Comparison of ENCODE assay signal across 8 cellular contexts in the genomic region with DNA sequence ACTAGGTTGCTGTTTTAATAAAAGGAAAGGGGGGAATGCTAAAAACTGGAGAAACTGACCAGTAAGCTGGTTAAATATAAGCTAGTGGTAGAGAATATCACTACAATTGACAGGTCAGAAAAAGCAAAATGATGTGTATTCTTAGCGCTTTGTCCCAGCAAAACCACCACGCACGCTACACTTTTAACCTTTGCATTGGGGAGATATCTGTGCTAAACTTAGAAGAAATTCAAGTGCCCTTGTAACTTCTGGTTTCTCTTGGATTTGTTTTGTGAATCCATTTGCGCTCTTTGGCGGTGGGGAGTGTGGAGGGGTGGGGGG. TPM values are rescaled to one million over a fixed set of nuclear protein-coding genes. Genes with fewer than 3 reads are reported as not detected.
DNase-seq lines count a peak whose midpoint lies in the region; ATAC-seq and TF ChIP-seq lines count a peak whose summit lies in the region.

No MANE protein-coding gene starts in this region.

- H3K27ac Mint-ChIP-seq in neural crest cell (ENCODE audit: unreplicated experiment) = no peak overlapping the region

- TF ChIP-seq CTCF in MM.1S (IDR thresholded peaks at IDR 0.05; ENCODE audit: low read length) = no peak
- TF ChIP-seq CTCF in neural crest cell (conservative IDR thresholded peaks at IDR 0.05) = no peak

- ATAC-seq in HG02884 (IDR thresholded peaks at IDR 0.05; ENCODE audit: unreplicated experiment) (no peak), GM18517 (IDR thresholded peaks at IDR 0.05; ENCODE audit: unreplicated experiment) (no peak)

- H3K4me3 ChIP-seq in BLaER1 (peak overlapping the region; percentile 97), MM.1S (ENCODE audit: low read length) (peak overlapping the region; percentile 75), ectodermal cell (ENCODE audit: insufficient read depth, low read depth, low read length) (peak overlapping the region; percentile 78)

- peaks cover 30% of the 10 kb centered on the region for H3K4me1 ChIP-seq in BLaER1
- no peaks in the 10 kb centered on the region for H3K4me1 ChIP-seq in MM.1S (ENCODE audit: low read length)
- peaks cover 6% of the 10 kb centered on the region for H3K4me1 ChIP-seq in ectodermal cell (ENCODE audit: control insufficient read depth, insufficient read depth, low read length)

- peaks cover 32% of the 10 kb centered on the region for H3K79me2 ChIP-seq in MM.1S (ENCODE audit: low read length)

- DNase-seq in MM.1S (no peak), neural crest cell (ENCODE audit: low read depth, low spot score) (no peak), AML-193 (lab: John Stamatoyannopoulos, UW) (no peak), NCI-H2081 (lab: John Stamatoyannopoulos, UW) (no peak)

- H2AFZ ChIP-seq in MM.1S (ENCODE audit: low read length) = no peak overlapping the region

- H3K9ac ChIP-seq in BLaER1 (peak overlapping the region; percentile 86), MM.1S (ENCODE audit: low read length) (no peak overlapping the region)

- no peaks in the 10 kb centered on the region for H3K36me3 Mint-ChIP-seq in neural crest cell (ENCODE audit: low read depth)

- no peaks in the 10 kb centered on the region for H3K27me3 ChIP-seq in BLaER1
- H3K27me3 ChIP-seq in MM.1S (replicated peaks; ENCODE audit: insufficient read depth, low read length) = no peaks in the 10 kb centered on the region
- peaks cover 10% of the 10 kb centered on the region for H3K27me3 ChIP-seq in ectodermal cell (ENCODE audit: control insufficient read depth, insufficient read depth, low read length, poor library complexity, severe bottlenecking)

- H4K20me1 ChIP-seq in BLaER1 (peaks cover 66% of the 10 kb centered on the region), MM.1S (ENCODE audit: insufficient read depth, low read length) (no peaks in the 10 kb centered on the region)

- no peaks in the 10 kb centered on the region for H3K27me3 Mint-ChIP-seq in neural crest cell (ENCODE audit: low read depth)

- H3K9me2 ChIP-seq in MM.1S (replicated peaks; ENCODE audit: insufficient read depth, low read length) = no peaks in the 10 kb centered on the region

- H3K4me2 ChIP-seq in BLaER1 (peak overlapping the region; percentile 97), MM.1S (ENCODE audit: low read depth, low read length) (peak overlapping the region; percentile 79)

- peaks cover 28% of the 10 kb centered on the region for H3K4me1 Mint-ChIP-seq in neural crest cell

- H3K27ac ChIP-seq in BLaER1 (no peak overlapping the region), MM.1S (ENCODE audit: low read length) (no peak overlapping the region), ectodermal cell (ENCODE audit: insufficient read depth, low read depth, low read length, poor library complexity, severe bottlenecking) (no peak overlapping the region)

- H3K4me3 Mint-ChIP-seq in neural crest cell = peak overlapping the region; percentile 85

- no peaks in the 10 kb centered on the region for H3K9me3 Mint-ChIP-seq in neural crest cell

- no peaks in the 10 kb centered on the region for H3F3A ChIP-seq in MM.1S (ENCODE audit: insufficient read depth, low read length)

- WGBS in ectodermal cell, 2 experiments = 66 to 68% methylated on average over 5 of the region's 5 CpGs

- H3K36me3 ChIP-seq in BLaER1 (0 out of 2 replicates have a peak, but pooled peaks cover 3% of the 10 kb centered on the region), MM.1S (replicated peaks; ENCODE audit: insufficient read depth, low read length) (no peaks in the 10 kb centered on the region), ectodermal cell (ENCODE audit: control insufficient read depth, insufficient read depth, low read length) (no peaks in the 10 kb centered on the region)

- H3K9me3 ChIP-seq in BLaER1 (no peaks in the 10 kb centered on the region), MM.1S (replicated peaks; ENCODE audit: insufficient read depth, low read length) (no peaks in the 10 kb centered on the region), ectodermal cell (ENCODE audit: control insufficient read depth, low read length) (no peaks in the 10 kb centered on the region)

RNA-seq across cellular contexts. Expression of gene GAN, which starts 1.4 kb away (rescaled TPM):
- 7.0 TPM for polyA plus RNA-seq in ectodermal cell (2013, experiment 1 of 4)
- 6.8 TPM for polyA plus RNA-seq in ectodermal cell (2013, experiment 2 of 4)
- polyA plus RNA-seq in ectodermal cell (2013, experiment 3 of 4) = 3.8 TPM
- 5.8 TPM for polyA plus RNA-seq in ectodermal cell (2013, experiment 4 of 4)
- total RNA-seq in neural crest cell = 16.1 and 18.6 TPM in 2 replicates
